ENCODE assay signal across 13 cellular contexts in genomic region chr6:112443666-112444065, GRCh38.
DNase-seq lines count a peak whose midpoint lies in the region; ATAC-seq and TF ChIP-seq lines count a peak whose summit lies in the region.
"Had no signal": no experiment of that assay in that cellular context is flagged by ENCODE, and none has a peak within 500 bp of the region (broad histone marks: within the 10 kb centered on the region; RNA-seq: fewer than 3 reads in every experiment).

No MANE protein-coding gene starts in this region.

- TF ChIP-seq RAD21 in IMR-90 (IDR thresholded peaks at IDR 0.05; ENCODE audit: low read length): no peak

- no peaks in the 10 kb centered on the region for H4K20me1 ChIP-seq in IMR-90 (ENCODE audit: insufficient read depth, low read length)

- no peak overlapping the region for H3K4me2 ChIP-seq in IMR-90 (ENCODE audit: low read depth, low read length)

- H3K4me3 ChIP-seq in IMR-90 (ENCODE audit: insufficient read depth, low read depth, low read length) (no peak overlapping the region), right cardiac atrium (ENCODE audit: low read length) (no peak overlapping the region), testis (no peak overlapping the region)

- H3K14ac ChIP-seq in IMR-90 (replicated peaks; ENCODE audit: low read depth, low read length): no peak overlapping the region

- no peak overlapping the region for H2BK15ac ChIP-seq in IMR-90 (ENCODE audit: low read depth, low read length)

- no peaks in the 10 kb centered on the region for H3K27me3 Mint-ChIP-seq in brain
- H3K27me3 Mint-ChIP-seq: central memory CD8-positive, alpha-beta T cell; naive B cell; stimulated activated naive B cell treated with anti-CD40 and anti-IgM and Interleukin-4, amounts not matched to agents 10 μg/mL and 1 μg/mL and 100 μg/mL, for 72 hours had no signal

- dilution Hi-C loops in IMR-90 (cut with HindIII; ENCODE audit: low sequenced_read_pairs, unreplicated experiment): no loop called here

- TF ChIP-seq CTCF in IMR-90 (conservative IDR thresholded peaks at IDR 0.05; ENCODE audit: low read depth, low read length): no peak
- no peak for TF ChIP-seq CTCF in brain (conservative IDR thresholded peaks at IDR 0.05)
- TF ChIP-seq CTCF in testis (IDR thresholded peaks at IDR 0.05): no peak

- intact Hi-C loops in IMR-90 (cut with micrococcal nuclease): no loop called here
- intact Hi-C loops in right cardiac atrium (cut with DNase I): no loop called here
- intact Hi-C loops in testis (cut with DNase I; ENCODE audit: low total_unique reads): no loop called here

- no peak overlapping the region for H3K18ac ChIP-seq in IMR-90 (ENCODE audit: low read depth, low read length)

- H4K8ac ChIP-seq in IMR-90 (ENCODE audit: low read depth in 2 of 2, low read length in 2 of 2): no peak overlapping the region

- H3K4ac ChIP-seq in IMR-90 (ENCODE audit: low read depth, low read length): no peak overlapping the region

- ATAC-seq in IMR-90 (ENCODE audit: low read depth): no peak
- ATAC-seq in right cardiac atrium: peak; percentile 90 to 95
- no peak for ATAC-seq in HG02970 (IDR thresholded peaks at IDR 0.05; ENCODE audit: low FRiP score, unreplicated experiment)
- ATAC-seq: activated T-cell treated with anti-CD3 and anti-CD28 coated beads, Interleukin-2, amount 50 U/mL, for 72 hours; stimulated activated naive B cell treated with anti-CD40 and anti-IgM and Interleukin-4, amounts not matched to agents 10 μg/mL and 1 μg/mL and 100 μg/mL, for 72 hours had no signal

- no peaks in the 10 kb centered on the region for H3K79me1 ChIP-seq in IMR-90 (ENCODE audit: low read depth in 1 of 2, low read length in 2 of 2)

- H2AK9ac ChIP-seq in IMR-90 (replicated peaks; ENCODE audit: low read depth, low read length, poor library complexity): no peak overlapping the region

- H3K27me3 ChIP-seq in IMR-90 (ENCODE audit: control insufficient read depth, insufficient read depth, low read length): no peaks in the 10 kb centered on the region
- H3K27me3 ChIP-seq in right cardiac atrium (ENCODE audit: control insufficient read depth, insufficient read depth): no peaks in the 10 kb centered on the region
- no peaks in the 10 kb centered on the region for H3K27me3 ChIP-seq in testis

- H3K9me3 ChIP-seq in IMR-90 (ENCODE audit: control insufficient read depth, insufficient read depth, low read length) (no peaks in the 10 kb centered on the region), right cardiac atrium (ENCODE audit: control insufficient read depth, low read length) (no peaks in the 10 kb centered on the region), testis (no peaks in the 10 kb centered on the region)

- H3K23ac ChIP-seq in IMR-90 (ENCODE audit: low read depth, low read length): no peak overlapping the region

- H4K5ac ChIP-seq in IMR-90 (ENCODE audit: low read depth, low read length): no peak overlapping the region

- H3K27ac ChIP-seq in IMR-90 (ENCODE audit: insufficient read depth, low read length) (no peak overlapping the region), right cardiac atrium (ENCODE audit: low read length) (no peak overlapping the region), testis (no peak overlapping the region)

- no peaks in the 10 kb centered on the region for H3K9me3 Mint-ChIP-seq in brain
- H3K9me3 Mint-ChIP-seq: activated T-cell treated with anti-CD3 and anti-CD28 coated beads, Interleukin-2, amount 50 U/mL, for 72 hours; central memory CD8-positive, alpha-beta T cell; naive B cell; stimulated activated naive B cell treated with anti-CD40 and anti-IgM and Interleukin-4, amounts not matched to agents 10 μg/mL and 1 μg/mL and 100 μg/mL, for 72 hours had no signal

- H3K36me3 Mint-ChIP-seq in brain: no peaks in the 10 kb centered on the region
- H3K36me3 Mint-ChIP-seq: naive B cell; stimulated activated naive B cell treated with anti-CD40 and anti-IgM and Interleukin-4, amounts not matched to agents 10 μg/mL and 1 μg/mL and 100 μg/mL, for 72 hours had no signal

- in situ Hi-C loops in IMR-90 (cut with MboI; ENCODE audit: low sequenced_read_pairs): no loop called here

- H4K91ac ChIP-seq in IMR-90 (ENCODE audit: insufficient read depth, low read depth, low read length): no peak overlapping the region

- BruUV-seq in IMR-90 (replicated peaks; lab: Mats Ljungman, UMichigan): no TSS peak

- DNase-seq in IMR-90: peak; percentile 74
- peak; percentile 82 to 91 (median 84) for DNase-seq in right cardiac atrium
- DNase-seq in testis: peak; percentile 37
- DNase-seq in stimulated activated CD8-positive, alpha-beta memory T cell treated with anti-CD3 and anti-CD28 coated beads, Interleukin-4, amount 100 ng/mL, for 48 hours: no peak
- DNase-seq in NAMALWA (ENCODE audit: low spot score): no peak
- no peak for DNase-seq in LoVo (ENCODE audit: low spot score)
- DNase-seq: activated T-cell treated with anti-CD3 and anti-CD28 coated beads, Interleukin-2, amount 50 U/mL, for 72 hours; naive B cell; OCI-M1; stimulated activated naive B cell treated with anti-CD40 and anti-IgM and Interleukin-4, amounts not matched to agents 10 μg/mL and 1 μg/mL and 100 μg/mL, for 72 hours had no signal

- no peaks in the 10 kb centered on the region for H3K9me1 ChIP-seq in IMR-90 (ENCODE audit: insufficient read depth, low read length)

- CTCF ChIA-PET in IMR-90 (lab: Yijun Ruan, JAX): no interaction called here

- no peaks in the 10 kb centered on the region for H3K36me3 ChIP-seq in IMR-90 (ENCODE audit: control insufficient read depth, insufficient read depth, low read length)
- no peaks in the 10 kb centered on the region for H3K36me3 ChIP-seq in testis (ENCODE audit: low read depth, missing control alignments)

- peaks cover 22% of the 10 kb centered on the region for H3K4me1 Mint-ChIP-seq in brain
- H3K4me1 Mint-ChIP-seq: central memory CD8-positive, alpha-beta T cell; naive B cell; stimulated activated naive B cell treated with anti-CD40 and anti-IgM and Interleukin-4, amounts not matched to agents 10 μg/mL and 1 μg/mL and 100 μg/mL, for 72 hours had no signal

- no peak overlapping the region for H2BK120ac ChIP-seq in IMR-90 (ENCODE audit: low read depth, low read length)

- no peaks in the 10 kb centered on the region for H3K4me1 ChIP-seq in IMR-90 (ENCODE audit: control insufficient read depth, insufficient read depth, low read length)
- H3K4me1 ChIP-seq in right cardiac atrium (ENCODE audit: control insufficient read depth, insufficient read depth, low read length): no peaks in the 10 kb centered on the region
- H3K4me1 ChIP-seq in testis: peaks cover 10% of the 10 kb centered on the region

- no peak overlapping the region for H2AFZ ChIP-seq in IMR-90 (replicated peaks; ENCODE audit: low read length, poor library complexity)

- H3K4me3 Mint-ChIP-seq in brain: peak overlapping the region in 3 of 5 experiments; percentile 20 to 30 (median 23)
- H3K4me3 Mint-ChIP-seq: activated T-cell treated with anti-CD3 and anti-CD28 coated beads, Interleukin-2, amount 50 U/mL, for 72 hours; central memory CD8-positive, alpha-beta T cell; naive B cell; stimulated activated naive B cell treated with anti-CD40 and anti-IgM and Interleukin-4, amounts not matched to agents 10 μg/mL and 1 μg/mL and 100 μg/mL, for 72 hours had no signal

- no peak overlapping the region for H2BK5ac ChIP-seq in IMR-90 (ENCODE audit: low read depth, low read length, poor library complexity, severe bottlenecking)

- no peak overlapping the region for H3K56ac ChIP-seq in IMR-90 (ENCODE audit: extremely low read depth, insufficient read depth, low read length)

- peak overlapping the region; percentile 23 to 73 (median 54) for H3K27ac Mint-ChIP-seq in brain
- H3K27ac Mint-ChIP-seq: activated T-cell treated with anti-CD3 and anti-CD28 coated beads, Interleukin-2, amount 50 U/mL, for 72 hours; naive B cell; stimulated activated naive B cell treated with anti-CD40 and anti-IgM and Interleukin-4, amounts not matched to agents 10 μg/mL and 1 μg/mL and 100 μg/mL, for 72 hours had no signal

- no peak overlapping the region for H2BK20ac ChIP-seq in IMR-90 (ENCODE audit: low read depth, low read length)

- no peak overlapping the region for H3K9ac ChIP-seq in IMR-90 (ENCODE audit: low read depth, low read length)

- no CpG with 5 or more reads among the region's 1 CpG for WGBS in IMR-90 (ENCODE audit: extremely low coverage in 2 of 2, insufficient read length in 1 of 2), 2 experiments
- WGBS in right cardiac atrium: 48% methylated on average over 1 of the region's 1 CpG
- 62 to 70% methylated on average over 1 of the region's 1 CpG for WGBS in testis, 2 donors

- TF ChIP-seq POLR2A in IMR-90 (IDR thresholded peaks at IDR 0.05; ENCODE audit: low read depth, low read length): no peak
- TF ChIP-seq POLR2A in testis (IDR thresholded peaks at IDR 0.05): no peak

- POLR2A ChIA-PET in IMR-90 (lab: Charles Lee; ENCODE audit: unreplicated experiment): no interaction called here

- H2AK5ac ChIP-seq in IMR-90 (ENCODE audit: low read depth, low read length): no peak overlapping the region

TF ChIP-seq in IMR-90, 13 proteins besides CTCF, POLR2A, EP300 and RAD21:
- TF ChIP-seq RCOR1 (IDR thresholded peaks at IDR 0.05; ENCODE audit: insufficient replicate concordance, low read length) (no peak), BHLHE40 (IDR thresholded peaks at IDR 0.05; ENCODE audit: low read depth, low read length) (no peak), MAZ (IDR thresholded peaks at IDR 0.05; ENCODE audit: borderline replicate concordance, low read depth, low read length) (no peak), CEBPB (IDR thresholded peaks at IDR 0.05; ENCODE audit: low read depth, low read length) (peak; percentile 75)
TF ChIP-seq in IMR-90: peak in this region for 1.

Comparison
In these comparisons a context has a peak if more than half of its experiments do, and no peak if none do; other contexts are left out.
1. ATAC-seq: peak in right cardiac atrium (2 of 2); none in IMR-90 (single experiment) and HG02970 (single experiment).
2. DNase-seq: peak in IMR-90 (single experiment), right cardiac atrium (3 of 3) and testis (single experiment); none in stimulated activated CD8-positive, alpha-beta memory T cell treated with anti-CD3 and anti-CD28 coated beads, Interleukin-4, amount 100 ng/mL, for 48 hours (single experiment), NAMALWA (single experiment) and LoVo (single experiment).